Comparison of ENCODE assay signal across 14 cellular contexts in the genomic region with DNA sequence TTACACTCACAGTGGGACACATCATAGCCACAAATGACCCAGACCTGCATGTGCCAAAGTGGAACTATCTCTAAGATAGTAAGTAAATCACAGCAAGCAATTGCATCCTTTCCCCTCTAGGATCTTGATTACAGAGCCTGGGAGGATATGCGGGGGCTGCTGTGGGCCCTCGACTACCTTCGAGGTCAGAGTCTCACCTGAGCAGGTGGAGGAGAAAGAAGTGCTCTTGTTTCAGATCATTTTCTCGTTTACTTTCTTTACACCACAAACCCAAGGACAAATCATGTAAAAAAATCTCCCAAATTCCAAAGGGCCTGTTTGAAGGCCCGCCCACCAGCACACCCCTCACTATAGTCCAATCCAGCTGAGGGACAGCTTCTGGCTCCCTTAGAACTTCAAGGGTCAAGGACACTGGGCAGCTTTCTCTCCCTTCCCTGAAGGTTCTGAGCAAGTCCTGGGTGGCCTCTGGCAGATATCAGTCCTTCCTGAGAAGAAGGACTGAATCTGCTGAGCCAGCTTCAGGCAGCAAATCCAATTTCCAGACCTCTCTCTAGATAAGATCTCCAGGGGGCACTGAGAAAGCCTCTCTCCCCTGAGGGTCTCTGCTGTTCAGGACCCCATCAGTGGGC. TPM values are rescaled to one million over a fixed set of nuclear protein-coding genes. Genes with fewer than 3 reads are reported as not detected.
DNase-seq lines count a peak whose midpoint lies in the region; ATAC-seq and TF ChIP-seq lines count a peak whose summit lies in the region.
"Had no signal": no experiment of that assay in that cellular context is flagged by ENCODE, and none has a peak within 500 bp of the region (broad histone marks: within the 10 kb centered on the region; RNA-seq: fewer than 3 reads in every experiment).

No MANE protein-coding gene starts in this region.

- TF ChIP-seq POLR2A in tibial nerve (IDR thresholded peaks at IDR 0.05) = no peak

- POLR2A ChIA-PET in PC-3 (lab: Charles Lee; ENCODE audit: unreplicated experiment) = no interaction called here

- no peak for DNase-seq in cardiac muscle cell (ENCODE audit: low read depth in 1 of 2, low spot score in 1 of 2)
- no peak for DNase-seq in heart right ventricle
- DNase-seq in activated naive CD8-positive, alpha-beta T cell treated with anti-CD3 and anti-CD28 coated beads, Interleukin-2, amount 50 U/mL, for 24 hours = no peak
- DNase-seq in mesothelial cell of epicardium (ENCODE audit: low spot score in 2 of 2, unreplicated experiment in 2 of 2) = no peak
- no peak for DNase-seq in tibial nerve (ENCODE audit: low spot score in 2 of 2)
- no peak for DNase-seq in NCI-H774 (lab: John Stamatoyannopoulos, UW)
- DNase-seq in NCI-H2107 (lab: John Stamatoyannopoulos, UW) = no peak
- no peak for DNase-seq in PC-3
- DNase-seq: AML-193; caudate nucleus; esophagus squamous epithelium; KG1; stimulated activated CD4-positive, alpha-beta T cell treated with anti-CD3 and anti-CD28 coated beads, Interleukin-4, amount 100 ng/mL, for 1 hour; substantia nigra had no signal

- H3K79me2 ChIP-seq in PC-3 (ENCODE audit: low read length) = peaks cover 96% of the 10 kb centered on the region

- H3K27me3 ChIP-seq in cardiac muscle cell = no peaks in the 10 kb centered on the region
- H3K27me3 ChIP-seq in heart right ventricle = no peaks in the 10 kb centered on the region
- no peaks in the 10 kb centered on the region for H3K27me3 ChIP-seq in tibial nerve
- H3K27me3 ChIP-seq in PC-3 (ENCODE audit: low read length) = no peaks in the 10 kb centered on the region
- H3K27me3 ChIP-seq: esophagus squamous epithelium had no signal

- no peaks in the 10 kb centered on the region for H3K9me2 ChIP-seq in PC-3 (replicated peaks; ENCODE audit: low read length)

- peaks cover 12% of the 10 kb centered on the region for H3K36me3 Mint-ChIP-seq in activated naive CD8-positive, alpha-beta T cell treated with anti-CD3 and anti-CD28 coated beads, Interleukin-2, amount 50 U/mL, for 24 hours (ENCODE audit: low read depth)
- H3K36me3 Mint-ChIP-seq in mesothelial cell of epicardium = no peaks in the 10 kb centered on the region

- BruUV-seq in PC-3 (replicated peaks; lab: Mats Ljungman, UMichigan) = no TSS peak

- H3K4me2 ChIP-seq in PC-3 (ENCODE audit: low read length) = no peak overlapping the region

- no peak overlapping the region for H3K9ac ChIP-seq in PC-3 (ENCODE audit: low read length)

- CTCF ChIA-PET in PC-3 (lab: Charles Lee) = no interaction called here

- no peak overlapping the region for H2AFZ ChIP-seq in PC-3 (ENCODE audit: low read length)

- TF ChIP-seq CTCF in cardiac muscle cell (IDR thresholded peaks at IDR 0.05; ENCODE audit: low read depth, low read length) = no peak
- TF ChIP-seq CTCF in heart right ventricle (IDR thresholded peaks at IDR 0.05) = no peak
- no peak for TF ChIP-seq CTCF in mesothelial cell of epicardium (IDR thresholded peaks at IDR 0.05; ENCODE audit: unreplicated experiment)
- TF ChIP-seq CTCF in tibial nerve (IDR thresholded peaks at IDR 0.05) = no peak
- no peak for TF ChIP-seq CTCF in PC-3 (conservative IDR thresholded peaks at IDR 0.05; ENCODE audit: low read depth, low read length)

- no peaks in the 10 kb centered on the region for H3K27me3 Mint-ChIP-seq in activated naive CD8-positive, alpha-beta T cell treated with anti-CD3 and anti-CD28 coated beads, Interleukin-2, amount 50 U/mL, for 24 hours
- no peaks in the 10 kb centered on the region for H3K27me3 Mint-ChIP-seq in mesothelial cell of epicardium (ENCODE audit: low read depth)

- no peaks in the 10 kb centered on the region for H3K9me3 Mint-ChIP-seq in activated naive CD8-positive, alpha-beta T cell treated with anti-CD3 and anti-CD28 coated beads, Interleukin-2, amount 50 U/mL, for 24 hours
- no peaks in the 10 kb centered on the region for H3K9me3 Mint-ChIP-seq in mesothelial cell of epicardium

- H3K36me3 ChIP-seq in cardiac muscle cell (no peaks in the 10 kb centered on the region), heart right ventricle (peaks cover 0 to 12% (median 0%) of the 10 kb centered on the region in 9 donors), tibial nerve (peaks cover 0 to 9% (median 0%) of the 10 kb centered on the region in 3 donors), PC-3 (ENCODE audit: low read depth, low read length) (peaks cover 6% of the 10 kb centered on the region; the same call in 1 of the 2 replicates)

- H4K20me1 ChIP-seq in PC-3 (ENCODE audit: low read length) = peaks cover 12% of the 10 kb centered on the region; the same call in 1 of the 2 replicates

- no peaks in the 10 kb centered on the region for H3K9me3 ChIP-seq in cardiac muscle cell (ENCODE audit: low read depth)
- H3K9me3 ChIP-seq in heart right ventricle = no peaks in the 10 kb centered on the region
- H3K9me3 ChIP-seq in tibial nerve = no peaks in the 10 kb centered on the region
- H3K9me3 ChIP-seq in PC-3 (ENCODE audit: low read length) = no peaks in the 10 kb centered on the region
- H3K9me3 ChIP-seq: esophagus squamous epithelium had no signal

- H3K4me3 ChIP-seq in cardiac muscle cell (no peak overlapping the region), heart right ventricle (no peak overlapping the region), tibial nerve (no peak overlapping the region), PC-3 (ENCODE audit: low read length) (no peak overlapping the region)
- H3K4me3 ChIP-seq: esophagus squamous epithelium had no signal

- ATAC-seq in heart right ventricle (no peak), PC-3 (no peak)
- no peak for ATAC-seq in activated naive CD8-positive, alpha-beta T cell treated with anti-CD3 and anti-CD28 coated beads, Interleukin-2, amount 50 U/mL, for 24 hours

- H3K27ac ChIP-seq in cardiac muscle cell (peak overlapping the region; percentile 54), heart right ventricle (peak overlapping the region in 2 of 10 donors; percentile 21 to 25), tibial nerve (peak overlapping the region; percentile 38 to 72 (median 48)), PC-3 (ENCODE audit: low read length) (no peak overlapping the region)

- peaks cover 73% of the 10 kb centered on the region for H3K4me1 Mint-ChIP-seq in activated naive CD8-positive, alpha-beta T cell treated with anti-CD3 and anti-CD28 coated beads, Interleukin-2, amount 50 U/mL, for 24 hours
- peaks cover 15% of the 10 kb centered on the region for H3K4me1 Mint-ChIP-seq in mesothelial cell of epicardium

- TF ChIP-seq EP300 in tibial nerve (IDR thresholded peaks at IDR 0.05) = no peak

- intact Hi-C loops in heart right ventricle (cut with DNase I) (loop anchor here in 2 of 10 donors (10.0 kb wide), 2 partner anchors 155 to 235 kb away; a partner anchor contains a TSS), PC-3 (cut with micrococcal nuclease) (no loop called here)

- H3K27ac Mint-ChIP-seq in activated naive CD8-positive, alpha-beta T cell treated with anti-CD3 and anti-CD28 coated beads, Interleukin-2, amount 50 U/mL, for 24 hours = peak overlapping the region; percentile 39
- H3K27ac Mint-ChIP-seq in mesothelial cell of epicardium = peak overlapping the region; percentile 36

- peaks cover under 1% of the 10 kb centered on the region for H3F3A ChIP-seq in PC-3 (ENCODE audit: low read length, unreplicated experiment)

- WGBS in heart right ventricle, 2 donors = 72 to 86% methylated on average over 5 of the region's 5 CpGs
- WGBS in tibial nerve, 2 donors = 80 to 83% methylated on average over 5 of the region's 5 CpGs

- H3K4me1 ChIP-seq in cardiac muscle cell (ENCODE audit: low read depth) (peaks cover 10% of the 10 kb centered on the region), heart right ventricle (peaks cover 13 to 96% (median 87%) of the 10 kb centered on the region in 9 donors), tibial nerve (peaks cover 0 to 79% (median 21%) of the 10 kb centered on the region in 4 donors), PC-3 (ENCODE audit: insufficient read depth, low read length) (peaks cover 14% of the 10 kb centered on the region)

- no peak overlapping the region for H3K4me3 Mint-ChIP-seq in activated naive CD8-positive, alpha-beta T cell treated with anti-CD3 and anti-CD28 coated beads, Interleukin-2, amount 50 U/mL, for 24 hours
- no peak overlapping the region for H3K4me3 Mint-ChIP-seq in mesothelial cell of epicardium

RNA-seq across cellular contexts. Expression of a gene that starts 5.6 kb away (rescaled TPM):
- total RNA-seq in cardiac muscle cell (37.0 and 38.5 TPM in 2 replicates), heart right ventricle (10 to 100 TPM; 45.2 to 81.6 (median 60.8) TPM), mesothelial cell of epicardium (40.1 to 43.6 TPM (median 42.7 TPM) in 3 replicates), tibial nerve (10 to 100 TPM; 25.7 to 39.3 (median 30.0) TPM), PC-3 (2014; rRNA removed) (14.4 and 15.9 TPM in 2 replicates)
- polyA plus RNA-seq in cardiac muscle cell (43.9 and 51.1 TPM in 2 replicates), heart right ventricle (10 to 100 TPM; 15.5 to 29.3 TPM)

RNA-seq across cellular contexts. Expression of a gene that starts 17.6 kb away (rescaled TPM):
- 15.9 and 20.6 TPM in 2 replicates for total RNA-seq in cardiac muscle cell
- 70.7 and 75.7 TPM in 2 replicates for polyA plus RNA-seq in cardiac muscle cell
- 10 to 100 TPM; 35.2 to 69.6 (median 44.7) TPM for total RNA-seq in heart right ventricle
- 10 to 100 TPM; 78.4 to 82.6 TPM for polyA plus RNA-seq in heart right ventricle
- total RNA-seq in mesothelial cell of epicardium = 24.7 to 26.1 TPM (median 26.0 TPM) in 3 replicates
- total RNA-seq in tibial nerve = 10 to 100 TPM; 10.2 to 75.6 (median 34.7) TPM
- 19.2 and 35.2 TPM in 2 replicates for total RNA-seq in PC-3 (2014; rRNA removed)

RNA-seq across cellular contexts. Expression of a gene that starts 56.7 kb away (rescaled TPM):
- total RNA-seq in cardiac muscle cell (26.6 and 40.4 TPM in 2 replicates), heart right ventricle (10 to 100 TPM in 3 of 10 donors, 1 to 10 TPM in 7; 4.6 to 16.0 (median 6.8) TPM), mesothelial cell of epicardium (78.1 to 80.4 TPM (median 80.4 TPM) in 3 replicates), tibial nerve (100 to 1,000 TPM in 1 of 4 donors, 10 to 100 TPM in 3; 61.4 to 128 (median 86.3) TPM), PC-3 (2014; rRNA removed) (89.1 and 104 TPM in 2 replicates)
- polyA plus RNA-seq in cardiac muscle cell (23.6 and 24.5 TPM in 2 replicates), heart right ventricle (10 to 100 TPM; 25.2 to 38.9 TPM)
